ENCODE assay signal across 19 cellular contexts in genomic region chr6:169156108-169156821, GRCh38.
A peak's percentile ranks its signal among the peaks of the same experiment; 100 is the strongest.
DNase-seq lines count a peak whose midpoint lies in the region; ATAC-seq and TF ChIP-seq lines count a peak whose summit lies in the region.
"Had no signal": no experiment of that assay in that cellular context is flagged by ENCODE, and none has a peak within 500 bp of the region (broad histone marks: within the 10 kb centered on the region; RNA-seq: fewer than 3 reads in every experiment).

No MANE protein-coding gene starts in this region.

- H3K27me3 ChIP-seq in brain microvascular endothelial cell (replicated peaks) (no peaks in the 10 kb centered on the region), right atrium auricular region (no peaks in the 10 kb centered on the region), stomach (no peaks in the 10 kb centered on the region)
- H3K27me3 ChIP-seq: testis had no signal

- H3K36me3 ChIP-seq in brain microvascular endothelial cell (replicated peaks), result no peaks in the 10 kb centered on the region
- no peaks in the 10 kb centered on the region for H3K36me3 ChIP-seq in right atrium auricular region
- no peaks in the 10 kb centered on the region for H3K36me3 ChIP-seq in stomach
- H3K36me3 ChIP-seq: heart right ventricle had no signal

- H3K27ac Mint-ChIP-seq in immature natural killer cell, result no peak overlapping the region
- H3K27ac Mint-ChIP-seq: activated B cell treated with CpG ODN at 0.5 μM for 24 hours, T-cell had no signal

- no peaks in the 10 kb centered on the region for H3K36me3 Mint-ChIP-seq in immature natural killer cell
- H3K36me3 Mint-ChIP-seq: T-cell had no signal

- peaks cover 0 to 19% of the 10 kb centered on the region in 2 donors for H3K4me1 ChIP-seq in right atrium auricular region
- peaks cover 0 to 17% (median 6%) of the 10 kb centered on the region in 4 donors for H3K4me1 ChIP-seq in stomach
- H3K4me1 ChIP-seq: Caco-2, testis had no signal

- H3K27me3 Mint-ChIP-seq in immature natural killer cell (ENCODE audit: low read depth in 3 of 3), result peaks cover 0 to 7% (median 1%) of the 10 kb centered on the region in 3 donors
- H3K27me3 Mint-ChIP-seq: activated B cell treated with CpG ODN at 0.5 μM for 24 hours had no signal

- no peak for TF ChIP-seq POLR2A in stomach (IDR thresholded peaks at IDR 0.05)

- no peaks in the 10 kb centered on the region for H3K9me3 Mint-ChIP-seq in immature natural killer cell
- H3K9me3 Mint-ChIP-seq: activated B cell treated with CpG ODN at 0.5 μM for 24 hours, T-cell had no signal

- WGBS in stomach, 5 donors, result 83 to 87% (median 85%) methylated on average over 16 to 18 of the region's 18 CpGs

- TF ChIP-seq EP300 in stomach (IDR thresholded peaks at IDR 0.05), result no peak

- no peaks in the 10 kb centered on the region for H3K4me1 Mint-ChIP-seq in immature natural killer cell
- H3K4me1 Mint-ChIP-seq: activated B cell treated with CpG ODN at 0.5 μM for 24 hours, T-cell had no signal

- DNase-seq in HuH-7 (ENCODE audit: low spot score) (peak; percentile 5), brain microvascular endothelial cell (peak; percentile 59), right atrium auricular region (ENCODE audit: low spot score) (peak; percentile 73), stomach (peak; percentile 7), immature natural killer cell (no peak)
- DNase-seq: activated B cell treated with CpG ODN at 0.5 μM for 24 hours; amniotic stem cell; Caco-2; dermis blood vessel endothelial cell; heart right ventricle; NCI-H2029; NCI-H510A; occipital lobe; stimulated activated CD4-positive, alpha-beta T cell treated with anti-CD3 and anti-CD28 coated beads, Interleukin-2, amount 100 ng/mL, for 48 hours; T-cell; testis had no signal

- H3K9me3 ChIP-seq in right atrium auricular region (no peaks in the 10 kb centered on the region), stomach (no peaks in the 10 kb centered on the region)
- H3K9me3 ChIP-seq: Caco-2, testis had no signal

- ATAC-seq in HG03039 (IDR thresholded peaks at IDR 0.05; ENCODE audit: unreplicated experiment) (no peak), GM18861 (IDR thresholded peaks at IDR 0.05; ENCODE audit: unreplicated experiment) (no peak)
- ATAC-seq: GM12878, T-cell had no signal

- H3K27ac ChIP-seq in brain microvascular endothelial cell, result peak overlapping the region; percentile 4
- no peak overlapping the region for H3K27ac ChIP-seq in right atrium auricular region
- no peak overlapping the region for H3K27ac ChIP-seq in stomach
- H3K27ac ChIP-seq: testis had no signal

- H3K4me3 ChIP-seq in brain microvascular endothelial cell (ENCODE audit: low read depth, low read length), result no peak overlapping the region
- H3K4me3 ChIP-seq in right atrium auricular region, result no peak overlapping the region
- no peak overlapping the region for H3K4me3 ChIP-seq in stomach
- H3K4me3 ChIP-seq: GM12878, heart right ventricle, testis had no signal

- in situ Hi-C loops in brain microvascular endothelial cell (cut with HindIII; ENCODE audit: low pct_ligation_motif_present, low sequenced_read_pairs), result no loop called here

- intact Hi-C loops in stomach (cut with DNase I; ENCODE audit: low total_unique reads), result no loop called here

- no peak for TF ChIP-seq CTCF in brain microvascular endothelial cell (IDR thresholded peaks at IDR 0.05; ENCODE audit: low read depth, low read length, missing control alignments)
- no peak for TF ChIP-seq CTCF in right atrium auricular region (IDR thresholded peaks at IDR 0.05)
- no peak for TF ChIP-seq CTCF in stomach (IDR thresholded peaks at IDR 0.05)

- no peak overlapping the region for H3K4me3 Mint-ChIP-seq in immature natural killer cell
- H3K4me3 Mint-ChIP-seq: activated B cell treated with CpG ODN at 0.5 μM for 24 hours, T-cell had no signal

Comparison
In these comparisons a context has a peak if more than half of its experiments do, and no peak if none do; other contexts are left out.
1. DNase-seq: peak in HuH-7 (single experiment), brain microvascular endothelial cell (single experiment), right atrium auricular region (single experiment) and stomach (single experiment); none in immature natural killer cell (0 of 3).